In the genomic region with DNA sequence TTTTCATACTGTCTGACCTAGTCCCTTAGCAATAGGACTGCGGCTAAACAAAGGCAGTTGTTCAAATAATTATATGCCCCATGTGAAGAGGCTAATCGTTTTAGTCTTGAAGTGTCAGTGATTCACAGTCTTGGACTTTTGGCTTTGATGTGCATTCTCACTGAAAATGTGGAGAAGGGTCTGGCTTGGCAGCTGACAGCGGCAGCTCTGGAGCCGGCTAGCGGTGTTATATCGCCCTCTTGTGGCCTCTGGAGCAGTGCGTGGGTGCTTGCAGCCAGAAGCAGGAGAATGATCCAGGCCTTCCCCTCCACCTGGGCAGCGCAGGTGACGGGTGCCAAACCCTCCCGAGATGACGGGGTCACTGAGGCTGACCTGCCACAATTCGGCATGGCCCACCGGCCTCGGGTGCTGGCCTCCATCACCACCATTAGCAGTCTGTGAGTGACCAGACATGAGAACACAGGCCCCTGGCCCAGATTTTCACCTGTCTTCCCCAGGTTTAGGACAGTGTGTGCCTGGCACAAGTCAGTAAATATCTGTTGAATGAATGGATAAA, we compare ENCODE assay signal across 8 cellular contexts.
DNase-seq lines count a peak whose midpoint lies in the region; ATAC-seq and TF ChIP-seq lines count a peak whose summit lies in the region.

No MANE protein-coding gene starts in this region.

- no peak overlapping the region for H3K4ac ChIP-seq in mesendoderm (ENCODE audit: low read depth, low read length)

- no peaks in the 10 kb centered on the region for H3K79me1 ChIP-seq in mesendoderm (ENCODE audit: low read length)

- H4K5ac ChIP-seq in mesendoderm (ENCODE audit: low read length), result no peak overlapping the region

- CTCF ChIA-PET in activated CD8-positive, alpha-beta T cell treated with anti-CD3 and anti-CD28 coated beads for 36 hours (lab: Charles Lee), result interaction anchor here (0.7 to 6.0 kb wide), 5 partner anchors 122 to 159 kb away, joined by 3 to 61 read pairs (median 3); no protein-coding TSS in a partner anchor

- H3K56ac ChIP-seq in mesendoderm (ENCODE audit: low read length), result no peak overlapping the region

- no CpG with 5 or more reads among the region's 14 CpGs for WGBS in mesendoderm (ENCODE audit: extremely low coverage, insufficient coverage, low lambda C conversion rate)

- H3K27ac Mint-ChIP-seq in activated CD8-positive, alpha-beta T cell treated with anti-CD3 and anti-CD28 coated beads for 36 hours, result no peak overlapping the region
- H3K27ac Mint-ChIP-seq in effector memory CD8-positive, alpha-beta T cell, result no peak overlapping the region

- H4K8ac ChIP-seq in mesendoderm (ENCODE audit: low read depth, low read length), result no peak overlapping the region

- no peak overlapping the region for H2AK5ac ChIP-seq in mesendoderm (ENCODE audit: low read length)

- no peak overlapping the region for H3K9ac ChIP-seq in mesendoderm (ENCODE audit: low read length)

- H3K4me1 Mint-ChIP-seq in activated CD8-positive, alpha-beta T cell treated with anti-CD3 and anti-CD28 coated beads for 36 hours (ENCODE audit: low read depth), result no peaks in the 10 kb centered on the region
- H3K4me1 Mint-ChIP-seq in effector memory CD8-positive, alpha-beta T cell (ENCODE audit: low read depth in 2 of 2), result no peaks in the 10 kb centered on the region

- H3K27me3 ChIP-seq in H7 (ENCODE audit: control insufficient read depth, insufficient read depth, low read length) (no peaks in the 10 kb centered on the region), mesendoderm (ENCODE audit: insufficient read depth, low read length, poor library complexity) (no peaks in the 10 kb centered on the region)

- H3K36me3 Mint-ChIP-seq in activated CD8-positive, alpha-beta T cell treated with anti-CD3 and anti-CD28 coated beads for 36 hours (ENCODE audit: low read depth), result no peaks in the 10 kb centered on the region
- no peaks in the 10 kb centered on the region for H3K36me3 Mint-ChIP-seq in effector memory CD8-positive, alpha-beta T cell (ENCODE audit: insufficient read depth)

- no peak overlapping the region for H3K23ac ChIP-seq in mesendoderm (ENCODE audit: low read length)

- peak; percentile 96 for TF ChIP-seq CTCF in activated CD8-positive, alpha-beta T cell treated with anti-CD3 and anti-CD28 coated beads for 36 hours (IDR thresholded peaks at IDR 0.05)

- POLR2A ChIA-PET in activated CD8-positive, alpha-beta T cell treated with anti-CD3 and anti-CD28 coated beads for 36 hours (lab: Charles Lee), result interaction anchor here (0.6 kb wide), 1 partner anchor 111 kb away, joined by 4 read pairs; no protein-coding TSS in a partner anchor

- H3K27ac ChIP-seq in mesendoderm (ENCODE audit: low read depth, low read length), result no peak overlapping the region

- intact Hi-C loops in activated CD8-positive, alpha-beta T cell treated with anti-CD3 and anti-CD28 coated beads for 36 hours (cut with micrococcal nuclease), result loop anchor here (2.0 kb wide), 1 partner anchor 123 kb away; no protein-coding TSS in a partner anchor

- no peak overlapping the region for H3K4me3 Mint-ChIP-seq in activated CD8-positive, alpha-beta T cell treated with anti-CD3 and anti-CD28 coated beads for 36 hours
- no peak overlapping the region for H3K4me3 Mint-ChIP-seq in effector memory CD8-positive, alpha-beta T cell

- no peak overlapping the region for H2BK5ac ChIP-seq in mesendoderm (ENCODE audit: low read length)

- H3K18ac ChIP-seq in mesendoderm (ENCODE audit: low read length), result no peak overlapping the region

- H3K36me3 ChIP-seq in H7 (replicated peaks; ENCODE audit: control insufficient read depth, insufficient read depth, low read length), result peaks cover 2% of the 10 kb centered on the region
- H3K36me3 ChIP-seq in mesendoderm (ENCODE audit: control insufficient read depth, insufficient read depth, low read length), result no peaks in the 10 kb centered on the region

- no peak overlapping the region for H3K4me2 ChIP-seq in mesendoderm (ENCODE audit: low read length)

- no peaks in the 10 kb centered on the region for H3K79me2 ChIP-seq in mesendoderm (ENCODE audit: control insufficient read depth, insufficient read depth, low read length)

- no peaks in the 10 kb centered on the region for H3K27me3 Mint-ChIP-seq in activated CD8-positive, alpha-beta T cell treated with anti-CD3 and anti-CD28 coated beads for 36 hours
- peaks cover 3 to 43% of the 10 kb centered on the region in 2 donors for H3K27me3 Mint-ChIP-seq in effector memory CD8-positive, alpha-beta T cell

- peak; percentile 87 for DNase-seq in Ammon's horn (ENCODE audit: low spot score)
- peak; percentile 96 for DNase-seq in H7
- peak; percentile 54 for DNase-seq in NCI-H526 treated with DMSO at 0.1 percent for 48 hours (lab: John Stamatoyannopoulos, UW)
- DNase-seq in activated CD8-positive, alpha-beta T cell treated with anti-CD3 and anti-CD28 coated beads for 36 hours, result peak; percentile 85
- DNase-seq in effector memory CD8-positive, alpha-beta T cell, result peak; percentile 61 to 68 (median 63)
- DNase-seq in mesendoderm, result peak; percentile 78
- DNase-seq in stimulated activated CD8-positive, alpha-beta memory T cell treated with anti-CD3 and anti-CD28 coated beads, Interleukin-12 subunit alpha, Interleukin-12 subunit beta, amount 100 ng/mL, for 4 hours (ENCODE audit: low read depth), result peak; percentile 48

- H3K4me1 ChIP-seq in mesendoderm (ENCODE audit: control insufficient read depth, low read depth, low read length), result no peaks in the 10 kb centered on the region

- peak; percentile 85 for ATAC-seq in activated CD8-positive, alpha-beta T cell treated with anti-CD3 and anti-CD28 coated beads for 36 hours
- peak; percentile 82 for ATAC-seq in effector memory CD8-positive, alpha-beta T cell (replicated peaks)
- ATAC-seq in GM21576 (IDR thresholded peaks at IDR 0.05; ENCODE audit: unreplicated experiment), result no peak

- no peak overlapping the region for H2BK15ac ChIP-seq in mesendoderm (replicated peaks; ENCODE audit: low read depth)

- no peaks in the 10 kb centered on the region for H3K9me3 Mint-ChIP-seq in activated CD8-positive, alpha-beta T cell treated with anti-CD3 and anti-CD28 coated beads for 36 hours
- H3K9me3 Mint-ChIP-seq in effector memory CD8-positive, alpha-beta T cell, result no peaks in the 10 kb centered on the region

- H3K4me3 ChIP-seq in H7 (ENCODE audit: insufficient read depth, low read depth, low read length) (no peak overlapping the region), mesendoderm (ENCODE audit: low read length) (no peak overlapping the region)

- no peak overlapping the region for H2BK120ac ChIP-seq in mesendoderm (ENCODE audit: low read depth, low read length)
